In the genomic region with DNA sequence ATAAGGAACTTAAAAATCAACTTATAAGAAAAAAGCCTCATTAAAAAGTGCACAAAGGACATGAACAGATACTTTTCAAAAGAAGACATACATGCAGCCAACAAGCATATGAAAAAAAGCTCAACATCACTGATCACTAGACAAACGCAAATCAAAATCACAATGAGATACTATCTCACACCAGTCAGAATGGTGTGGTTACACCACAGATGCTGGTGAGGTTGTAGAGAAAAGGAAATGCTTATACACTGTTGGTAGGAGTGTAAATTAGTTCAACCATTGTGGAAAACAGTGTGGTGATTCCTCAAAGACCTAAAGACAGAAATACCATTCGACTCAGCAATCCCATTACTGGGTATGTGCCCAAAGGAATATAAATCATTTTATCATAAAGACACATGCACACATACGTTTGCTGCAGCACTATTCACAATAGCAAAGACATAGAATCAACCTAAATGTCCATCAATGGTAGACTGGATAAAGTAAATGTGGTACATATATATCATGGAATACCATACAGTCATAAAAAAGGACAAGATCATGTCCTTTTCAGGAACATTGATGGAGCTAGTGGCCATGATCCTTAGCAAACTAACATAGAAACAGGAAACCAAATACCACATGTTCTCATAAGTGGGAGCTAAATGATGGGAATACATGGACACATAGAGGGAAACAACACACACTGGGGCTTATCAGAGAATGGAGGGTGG, we compare ENCODE assay signal across 1 cellular context.
TF ChIP-seq lines count a peak whose summit lies in the region.

No MANE protein-coding gene starts in this region.

TF ChIP-seq in HEK293, 187 proteins besides CTCF, POLR2A, EP300 and RAD21:
- TF ChIP-seq ZNF146 (tag by site-specific recombination; IDR thresholded peaks at IDR 0.05): peak; percentile 83
- TF ChIP-seq, protein P1, sequence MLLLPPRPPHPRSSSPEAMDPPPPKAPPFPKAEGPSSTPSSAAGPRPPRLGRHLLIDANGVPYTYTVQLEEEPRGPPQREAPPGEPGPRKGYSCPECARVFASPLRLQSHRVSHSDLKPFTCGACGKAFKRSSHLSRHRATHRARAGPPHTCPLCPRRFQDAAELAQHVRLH (tag by site-specific recombination; IDR thresholded peaks at IDR 0.05): peak; percentile 31; the same call in 1 of the 2 replicates
